Comparison of ENCODE assay signal across 15 cellular contexts in genomic region chr15:90862487-90862886, GRCh38.
"Had no signal": no experiment of that assay in that cellular context is flagged by ENCODE, and none has a peak within 500 bp of the region (broad histone marks: within the 10 kb centered on the region; RNA-seq: fewer than 3 reads in every experiment).

No MANE protein-coding gene starts in this region.

- H3K27ac ChIP-seq: brain microvascular endothelial cell had no signal

- H3K36me3 Mint-ChIP-seq: stimulated activated effector memory CD8-positive, alpha-beta T cell treated with anti-CD3 and anti-CD28 coated beads, Interleukin-12 subunit alpha, Interleukin-12 subunit beta, amount 100 ng/mL, for 72 hours had no signal

- H3K9me3 ChIP-seq: heart left ventricle, lower lobe of right lung, tibial nerve had no signal

- ATAC-seq: stimulated activated effector memory CD8-positive, alpha-beta T cell treated with anti-CD3 and anti-CD28 coated beads, Interleukin-12 subunit alpha, Interleukin-12 subunit beta, amount 100 ng/mL, for 72 hours had no signal

- H3K4me3 Mint-ChIP-seq: T-helper 2 cell treated with Interferon-gamma antibody and Interleukin-4, amounts not matched to agents 5 μg/mL and 100 μg/mL, for 36 hours had no signal

- DNase-seq: activated CD4-positive, alpha-beta T cell treated with anti-CD3 and anti-CD28 coated beads, Interleukin-2, amount 50 U/mL, for 48 hours; activated gamma-delta T cell; activated T-cell treated with anti-CD3 and anti-CD28 coated beads, Interleukin-2, amount 50 U/mL, for 1 hour; anterior cingulate cortex; brain microvascular endothelial cell; cortex of kidney; effector memory CD4-positive, alpha-beta T cell; foreskin melanocyte; heart left ventricle; left cardiac atrium; lower lobe of right lung; stimulated activated CD4-positive, alpha-beta T cell treated with anti-CD3 and anti-CD28 coated beads, Interleukin-12 subunit alpha, Interleukin-12 subunit beta, amount 100 ng/mL, for 4 hours had no signal

- H3K4me3 ChIP-seq: heart left ventricle, lower lobe of right lung, tibial nerve had no signal

- H3K27ac Mint-ChIP-seq: stimulated activated effector memory CD8-positive, alpha-beta T cell treated with anti-CD3 and anti-CD28 coated beads, Interleukin-12 subunit alpha, Interleukin-12 subunit beta, amount 100 ng/mL, for 72 hours; T-helper 2 cell treated with Interferon-gamma antibody and Interleukin-4, amounts not matched to agents 5 μg/mL and 100 μg/mL, for 36 hours had no signal

- H3K27me3 ChIP-seq: brain microvascular endothelial cell, heart left ventricle, tibial nerve had no signal

- H3K9me3 Mint-ChIP-seq: stimulated activated effector memory CD8-positive, alpha-beta T cell treated with anti-CD3 and anti-CD28 coated beads, Interleukin-12 subunit alpha, Interleukin-12 subunit beta, amount 100 ng/mL, for 72 hours; T-helper 2 cell treated with Interferon-gamma antibody and Interleukin-4, amounts not matched to agents 5 μg/mL and 100 μg/mL, for 36 hours had no signal

- H3K4me1 ChIP-seq: tibial nerve had no signal

- H3K36me3 ChIP-seq: brain microvascular endothelial cell, heart left ventricle, lower lobe of right lung, tibial nerve had no signal
